9 cellular contexts compared by ENCODE assay signal in the genomic region with DNA sequence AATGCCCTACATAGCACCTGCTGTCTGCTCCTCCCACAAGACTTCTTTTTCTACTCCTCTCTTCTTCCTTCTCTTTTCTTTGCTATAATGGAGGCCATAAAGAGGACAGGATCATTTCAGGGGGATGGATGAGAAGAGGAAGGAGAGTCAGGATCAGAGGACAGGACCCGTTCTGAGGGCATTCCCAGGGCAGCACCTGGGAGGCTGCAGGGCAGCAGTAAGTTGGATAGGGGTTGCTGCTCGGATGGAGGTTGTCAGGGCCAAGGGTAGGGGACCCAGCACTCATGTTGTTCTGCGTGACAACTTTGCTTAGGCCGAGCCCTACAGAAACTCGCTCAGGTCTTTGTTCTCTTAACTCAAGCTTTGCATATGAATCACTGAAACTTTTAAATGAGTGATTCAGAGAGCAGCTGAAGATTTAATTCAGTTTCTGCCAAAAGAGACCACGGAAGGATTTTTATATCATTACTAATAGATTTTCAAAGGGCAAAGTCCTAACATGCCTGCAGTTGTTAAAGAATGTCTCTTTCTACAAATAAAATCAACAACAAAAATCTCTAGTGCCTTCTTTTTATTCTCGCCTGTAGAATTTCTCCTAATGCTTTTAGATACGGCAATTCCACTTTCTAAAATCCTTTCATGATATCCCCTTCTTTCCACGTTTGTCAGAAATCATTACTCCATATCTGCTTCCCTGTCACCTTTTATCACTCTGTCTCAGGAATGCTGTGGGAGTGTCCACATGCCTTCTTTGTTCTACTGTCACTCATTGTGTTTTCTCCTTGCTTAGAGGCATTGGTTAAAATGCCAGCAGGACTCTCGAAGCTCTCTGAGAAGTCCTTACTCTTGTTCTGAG. TPM values are rescaled to one million over a fixed set of nuclear protein-coding genes. Genes with fewer than 3 reads are reported as not detected.
DNase-seq lines count a peak whose midpoint lies in the region; ATAC-seq and TF ChIP-seq lines count a peak whose summit lies in the region.
"Had no signal": no experiment of that assay in that cellular context is flagged by ENCODE, and none has a peak within 500 bp of the region (broad histone marks: within the 10 kb centered on the region; RNA-seq: fewer than 3 reads in every experiment).

No MANE protein-coding gene starts in this region.

- H3F3A ChIP-seq in GM23338 (replicated peaks; ENCODE audit: low read depth) (no peaks in the 10 kb centered on the region), MM.1S (ENCODE audit: insufficient read depth, low read length) (no peaks in the 10 kb centered on the region)

- H3K9me2 ChIP-seq in GM23338 (ENCODE audit: insufficient read depth) (no peaks in the 10 kb centered on the region), MM.1S (replicated peaks; ENCODE audit: insufficient read depth, low read length) (no peaks in the 10 kb centered on the region; the same call in 1 of the 2 replicates)

- H3K9me3 ChIP-seq in fibroblast of lung (ENCODE audit: control insufficient read depth, insufficient read depth, low read depth, low read length) (no peaks in the 10 kb centered on the region), MM.1S (replicated peaks; ENCODE audit: insufficient read depth, low read length) (no peaks in the 10 kb centered on the region)

- peak overlapping the region; percentile 60 for H3K4me2 ChIP-seq in GM23338
- peak overlapping the region; percentile 70 for H3K4me2 ChIP-seq in fibroblast of lung (ENCODE audit: extremely low read depth, insufficient read depth, low read length)
- H3K4me2 ChIP-seq in MM.1S (ENCODE audit: low read depth, low read length), result no peak overlapping the region

- H4K20me1 ChIP-seq in GM23338 (replicated peaks; ENCODE audit: insufficient read depth) (no peaks in the 10 kb centered on the region), fibroblast of lung (ENCODE audit: control insufficient read depth, extremely low read depth, insufficient read depth, low read length) (no peaks in the 10 kb centered on the region), MM.1S (ENCODE audit: insufficient read depth, low read length) (no peaks in the 10 kb centered on the region)

- H3K36me3 ChIP-seq in GM23338 (ENCODE audit: insufficient read depth), result no peaks in the 10 kb centered on the region
- no peaks in the 10 kb centered on the region for H3K36me3 ChIP-seq in fibroblast of lung (ENCODE audit: control insufficient read depth, insufficient read depth, low read length)
- no peaks in the 10 kb centered on the region for H3K36me3 ChIP-seq in MM.1S (replicated peaks; ENCODE audit: insufficient read depth, low read length)

- no peak overlapping the region for H3K4me3 ChIP-seq in GM23338
- no peak overlapping the region for H3K4me3 ChIP-seq in fibroblast of lung (replicated peaks in 1 of 4; ENCODE audit: control extremely low read depth in 1 of 4, insufficient read depth in 1 of 4, low read depth in 3 of 4, low read length in 4 of 4)
- H3K4me3 ChIP-seq in MM.1S (ENCODE audit: low read length), result no peak overlapping the region

- no peak for TF ChIP-seq CTCF in GM23338 (conservative IDR thresholded peaks at IDR 0.05; ENCODE audit: low read depth in 2 of 2)
- no peak for TF ChIP-seq CTCF in fibroblast of lung (conservative IDR thresholded peaks at IDR 0.05 in 1 of 2, IDR thresholded peaks at IDR 0.05 in 1 of 2; ENCODE audit: low read depth in 1 of 2, low read length in 2 of 2)
- no peak for TF ChIP-seq CTCF in MM.1S (IDR thresholded peaks at IDR 0.05; ENCODE audit: low read length)

- H2AFZ ChIP-seq in GM23338 (no peak overlapping the region), fibroblast of lung (ENCODE audit: low read length) (peak overlapping the region; percentile 25), MM.1S (ENCODE audit: low read length) (no peak overlapping the region)

- DNase-seq in GM23338 (ENCODE audit: low spot score) (peak; percentile 67), LHCN-M2 (ENCODE audit: low read depth) (peak; percentile 97), fibroblast of lung (ENCODE audit: low read depth in 2 of 2) (peak; percentile 79 to 96), MM.1S (no peak), COR-L47 (lab: John Stamatoyannopoulos, UW) (no peak), NCI-H2227 (lab: John Stamatoyannopoulos, UW; ENCODE audit: unreplicated experiment) (no peak)
- DNase-seq in stimulated activated effector memory CD8-positive, alpha-beta T cell treated with anti-CD3 and anti-CD28 coated beads, Interleukin-12 subunit alpha, Interleukin-12 subunit beta, amount 100 ng/mL, for 72 hours (ENCODE audit: low spot score in 2 of 2), result peak in 1 of 2 donors; percentile 63

- peaks cover 34% of the 10 kb centered on the region for H3K4me1 Mint-ChIP-seq in GM23338
- peaks cover 18% of the 10 kb centered on the region for H3K4me1 Mint-ChIP-seq in stimulated activated effector memory CD8-positive, alpha-beta T cell treated with anti-CD3 and anti-CD28 coated beads, Interleukin-12 subunit alpha, Interleukin-12 subunit beta, amount 100 ng/mL, for 72 hours

- peak; percentile 99 for ATAC-seq in GM18498 (IDR thresholded peaks at IDR 0.05; ENCODE audit: unreplicated experiment)
- ATAC-seq in GM23338, result peak; percentile 98
- peak; percentile 97 for ATAC-seq in stimulated activated effector memory CD8-positive, alpha-beta T cell treated with anti-CD3 and anti-CD28 coated beads, Interleukin-12 subunit alpha, Interleukin-12 subunit beta, amount 100 ng/mL, for 72 hours

- peak overlapping the region; percentile 11; the same call in 2 of the 3 replicates for H3K4me3 Mint-ChIP-seq in GM23338
- peak overlapping the region; percentile 45 for H3K4me3 Mint-ChIP-seq in stimulated activated effector memory CD8-positive, alpha-beta T cell treated with anti-CD3 and anti-CD28 coated beads, Interleukin-12 subunit alpha, Interleukin-12 subunit beta, amount 100 ng/mL, for 72 hours

- H3K36me3 Mint-ChIP-seq in GM23338 (ENCODE audit: low read depth), result no peaks in the 10 kb centered on the region
- no peaks in the 10 kb centered on the region for H3K36me3 Mint-ChIP-seq in stimulated activated effector memory CD8-positive, alpha-beta T cell treated with anti-CD3 and anti-CD28 coated beads, Interleukin-12 subunit alpha, Interleukin-12 subunit beta, amount 100 ng/mL, for 72 hours

- H3K27me3 ChIP-seq in GM23338 (ENCODE audit: insufficient read depth) (no peaks in the 10 kb centered on the region), fibroblast of lung (ENCODE audit: control insufficient read depth, insufficient read depth, low read length) (no peaks in the 10 kb centered on the region), MM.1S (replicated peaks; ENCODE audit: insufficient read depth, low read length) (no peaks in the 10 kb centered on the region)

- no peaks in the 10 kb centered on the region for H3K79me2 ChIP-seq in GM23338 (replicated peaks; ENCODE audit: insufficient read depth)
- no peaks in the 10 kb centered on the region for H3K79me2 ChIP-seq in fibroblast of lung (ENCODE audit: control insufficient read depth, insufficient read depth, low read length)
- H3K79me2 ChIP-seq in MM.1S (ENCODE audit: low read length), result no peaks in the 10 kb centered on the region

- H3K27ac ChIP-seq in GM23338 (ENCODE audit: low read depth), result peak overlapping the region; percentile 60; the same call in 1 of the 2 replicates
- peak overlapping the region; percentile 96 for H3K27ac ChIP-seq in fibroblast of lung (ENCODE audit: insufficient read depth, low read length)
- H3K27ac ChIP-seq in MM.1S (ENCODE audit: low read length), result no peak overlapping the region

- no peak overlapping the region for H3K9ac ChIP-seq in fibroblast of lung (ENCODE audit: insufficient read depth, low read length)
- H3K9ac ChIP-seq in MM.1S (ENCODE audit: low read length), result no peak overlapping the region

- H3K27ac Mint-ChIP-seq in GM23338, result peak overlapping the region; percentile 59
- peak overlapping the region; percentile 89 for H3K27ac Mint-ChIP-seq in stimulated activated effector memory CD8-positive, alpha-beta T cell treated with anti-CD3 and anti-CD28 coated beads, Interleukin-12 subunit alpha, Interleukin-12 subunit beta, amount 100 ng/mL, for 72 hours

- peaks cover 1% of the 10 kb centered on the region for H3K27me3 Mint-ChIP-seq in GM23338 (ENCODE audit: insufficient read depth, low read depth, poor library complexity)

- no peaks in the 10 kb centered on the region; the same call in 2 of the 3 replicates for H3K9me3 Mint-ChIP-seq in GM23338
- H3K9me3 Mint-ChIP-seq in stimulated activated effector memory CD8-positive, alpha-beta T cell treated with anti-CD3 and anti-CD28 coated beads, Interleukin-12 subunit alpha, Interleukin-12 subunit beta, amount 100 ng/mL, for 72 hours, result no peaks in the 10 kb centered on the region

- peaks cover 28% of the 10 kb centered on the region for H3K4me1 ChIP-seq in GM23338 (ENCODE audit: insufficient read depth)
- H3K4me1 ChIP-seq in fibroblast of lung (ENCODE audit: control insufficient read depth, extremely low read depth, insufficient read depth, low read length), result peaks cover 13% of the 10 kb centered on the region
- no peaks in the 10 kb centered on the region for H3K4me1 ChIP-seq in MM.1S (ENCODE audit: low read length)

TF ChIP-seq in GM23338, 12 proteins besides CTCF, POLR2A, EP300 and RAD21 (continues in another document):
- TF ChIP-seq ZNF331 (CRISPR knock-in tag; IDR thresholded peaks at IDR 0.05; ENCODE audit: low read depth), result no peak

RNA-seq across cellular contexts. Expression of gene GALNT5, which starts 11.1 kb away (rescaled TPM):
- total RNA-seq in GM23338 (2014; rRNA removed; shearing (Covaris generic)), result 0.04 and 0.14 TPM in 2 replicates
- 0.05 and 0.12 TPM in 2 replicates for polyA plus RNA-seq in GM23338 (2016; fragmentation: Nextera tagmentation; extraction: Ambion mirVana)
- total RNA-seq in LHCN-M2 (2014; rRNA removed), result 70.6 and 71.7 TPM in 2 replicates
- polyA plus RNA-seq in LHCN-M2 (2012), result 28.1 TPM
- total RNA-seq in fibroblast of lung, result 32.4 and 199 TPM in 2 replicates
- polyA plus RNA-seq in fibroblast of lung, result 51.5 and 63.7 TPM in 2 replicates
- polyA plus RNA-seq in fibroblast of lung (2012), result 42.5 and 54.5 TPM in 2 replicates
- polyA minus RNA-seq in fibroblast of lung (ENCODE audit: low replicate concordance), result 12.8 and 17.8 TPM in 2 replicates
- total RNA-seq: T-helper 1 cell treated with Interleukin-12 subunit alpha and Interleukin-12 subunit beta and Interleukin-4 antibody, amounts not matched to agents 30 ng/mL and 1 ng/mL, for 36 hours had no signal

Comparison
In these comparisons a context has a peak if more than half of its experiments do, and no peak if none do; other contexts are left out.
1. DNase-seq: peak in GM23338 (single experiment), LHCN-M2 (single experiment) and fibroblast of lung (2 of 2); none in MM.1S (single experiment), COR-L47 (single experiment) and NCI-H2227 (single experiment).
2. RNA of gene GALNT5, which starts 11.1 kb away (total RNA-seq): 32.4 to 199 TPM in fibroblast of lung and 70.6 to 71.7 TPM in LHCN-M2; 0.04 to 0.14 TPM in GM23338; every median in the first group is over 10 times any median in the second.
3. Peak in every context shown above with its lines, with median percentiles within 50 percentile points of each other: ATAC-seq.